Comparison of ENCODE assay signal across 14 cellular contexts in genomic region chr2:74025971-74026612, GRCh38. TPM values are rescaled to one million over a fixed set of nuclear protein-coding genes. Genes with fewer than 3 reads are reported as not detected.
DNase-seq lines count a peak whose midpoint lies in the region; ATAC-seq, FAIRE-seq and TF ChIP-seq lines count a peak whose summit lies in the region.
"Had no signal": no experiment of that assay in that cellular context is flagged by ENCODE, and none has a peak within 500 bp of the region (broad histone marks: within the 10 kb centered on the region; RNA-seq: fewer than 3 reads in every experiment).

No MANE protein-coding gene starts in this region.

- no peak for TF ChIP-seq CTCF in coronary artery (IDR thresholded peaks at IDR 0.05)

- H3K27ac Mint-ChIP-seq in natural killer cell treated with Interleukin-12 subunit alpha and Interleukin-12 subunit beta and Interleukin-15 and Interleukin-18, amount 100 ng/mL, for 72 hours = peak overlapping the region; percentile 84 to 95

- H3K36me3 Mint-ChIP-seq in natural killer cell treated with Interleukin-12 subunit alpha and Interleukin-12 subunit beta and Interleukin-15 and Interleukin-18, amount 100 ng/mL, for 72 hours = no peaks in the 10 kb centered on the region

- H3K9me3 Mint-ChIP-seq in natural killer cell treated with Interleukin-12 subunit alpha and Interleukin-12 subunit beta and Interleukin-15 and Interleukin-18, amount 100 ng/mL, for 72 hours = no peaks in the 10 kb centered on the region

- peak; percentile 41 for ATAC-seq in GM19023 (IDR thresholded peaks at IDR 0.05; ENCODE audit: unreplicated experiment)
- ATAC-seq in natural killer cell treated with Interleukin-12 subunit alpha and Interleukin-12 subunit beta and Interleukin-15 and Interleukin-18, amount 100 ng/mL, for 72 hours = peak; percentile 82 to 87
- ATAC-seq in HG03139 (IDR thresholded peaks at IDR 0.05; ENCODE audit: unreplicated experiment) = no peak
- ATAC-seq in GM21381 (IDR thresholded peaks at IDR 0.05; ENCODE audit: unreplicated experiment) = no peak

- peak overlapping the region in 1 of 2 donors; percentile 45 for H3K27ac ChIP-seq in coronary artery

- H3K4me3 ChIP-seq in coronary artery = no peak overlapping the region
- H3K4me3 ChIP-seq: heart left ventricle, tibial nerve had no signal

- H3K27me3 Mint-ChIP-seq in natural killer cell treated with Interleukin-12 subunit alpha and Interleukin-12 subunit beta and Interleukin-15 and Interleukin-18, amount 100 ng/mL, for 72 hours = no peaks in the 10 kb centered on the region

- no peak for FAIRE-seq in RCC 7860 (lab: Jason Lieb, UNC)

- DNase-seq in NCI-H526 treated with DMSO at 0.1 percent for 48 hours (lab: John Stamatoyannopoulos, UW) (peak; percentile 15), coronary artery (ENCODE audit: low spot score) (peak; percentile 54), RCC 7860 (ENCODE audit: low spot score) (no peak), DMS79 (lab: John Stamatoyannopoulos, UW) (no peak)
- peak; percentile 62 for DNase-seq in natural killer cell treated with Interleukin-12 subunit alpha and Interleukin-12 subunit beta and Interleukin-15 and Interleukin-18, amount 100 ng/mL, for 72 hours (ENCODE audit: low spot score)
- DNase-seq: GDM1; heart left ventricle; NCI-H1092; nephron progenitor cell; stimulated activated CD4-positive, alpha-beta T cell treated with anti-CD3 and anti-CD28 coated beads, Interleukin-2, amount 100 ng/mL, for 24 hours had no signal

- H3K4me3 Mint-ChIP-seq in natural killer cell treated with Interleukin-12 subunit alpha and Interleukin-12 subunit beta and Interleukin-15 and Interleukin-18, amount 100 ng/mL, for 72 hours = peak overlapping the region; percentile 84
- H3K4me3 Mint-ChIP-seq: nephron progenitor cell had no signal

- H3K4me1 Mint-ChIP-seq in natural killer cell treated with Interleukin-12 subunit alpha and Interleukin-12 subunit beta and Interleukin-15 and Interleukin-18, amount 100 ng/mL, for 72 hours (ENCODE audit: low read depth in 2 of 2) = peaks cover 41 to 43% of the 10 kb centered on the region in 2 donors

RNA-seq across cellular contexts. Expression of gene TET3, which starts 41.4 kb away (rescaled TPM):
- 10 to 100 TPM; 29.3 to 70.3 TPM for total RNA-seq in natural killer cell treated with Interleukin-12 subunit alpha and Interleukin-12 subunit beta and Interleukin-15 and Interleukin-18, amount 100 ng/mL, for 72 hours

Comparison
In these comparisons a context has a peak if more than half of its experiments do, and no peak if none do; other contexts are left out.
1. ATAC-seq: peak in GM19023 (single experiment) and natural killer cell treated with Interleukin-12 subunit alpha and Interleukin-12 subunit beta and Interleukin-15 and Interleukin-18, amount 100 ng/mL, for 72 hours (2 of 2); none in HG03139 (single experiment) and GM21381 (single experiment).
2. DNase-seq: peak in NCI-H526 treated with DMSO at 0.1 percent for 48 hours (single experiment), coronary artery (single experiment) and natural killer cell treated with Interleukin-12 subunit alpha and Interleukin-12 subunit beta and Interleukin-15 and Interleukin-18, amount 100 ng/mL, for 72 hours (single experiment); none in RCC 7860 (single experiment) and DMS79 (single experiment).